Comparison of ENCODE assay signal across 23 cellular contexts in the genomic region with DNA sequence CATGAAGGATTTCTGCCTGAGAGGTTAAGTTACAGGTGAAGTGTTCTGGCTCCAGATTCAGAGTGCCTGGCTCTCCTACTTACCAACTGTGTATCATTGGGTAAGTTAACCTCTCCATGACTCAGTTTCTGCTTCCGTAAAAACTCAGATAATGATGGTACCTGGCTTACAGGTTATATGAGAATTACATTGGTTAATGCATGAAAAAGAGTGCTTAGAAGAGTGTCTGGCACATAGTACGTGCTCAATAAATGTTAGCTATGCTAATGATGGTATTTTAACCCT. TPM values are rescaled to one million over a fixed set of nuclear protein-coding genes. Genes with fewer than 3 reads are reported as not detected.
"Had no signal": no experiment of that assay in that cellular context is flagged by ENCODE, and none has a peak within 500 bp of the region (broad histone marks: within the 10 kb centered on the region; RNA-seq: fewer than 3 reads in every experiment).

No MANE protein-coding gene starts in this region.

- H3K4me3 ChIP-seq: dorsolateral prefrontal cortex, mucosa of descending colon, spleen, tibial nerve had no signal

- ATAC-seq: left colon; mucosa of descending colon; naive thymus-derived CD8-positive, alpha-beta T cell had no signal

- H3K36me3 Mint-ChIP-seq: naive thymus-derived CD8-positive, alpha-beta T cell; stimulated activated memory B cell treated with anti-CD40 and anti-IgM and Interleukin-4, amounts not matched to agents 10 μg/mL and 1 μg/mL and 100 μg/mL, for 72 hours had no signal

- H3K9me3 ChIP-seq: mucosa of descending colon, neutrophil, spleen, tibial nerve had no signal

- H3K4me3 Mint-ChIP-seq: naive thymus-derived CD8-positive, alpha-beta T cell; stimulated activated memory B cell treated with anti-CD40 and anti-IgM and Interleukin-4, amounts not matched to agents 10 μg/mL and 1 μg/mL and 100 μg/mL, for 72 hours; stimulated activated naive CD8-positive, alpha-beta T cell treated with anti-CD3 and anti-CD28 coated beads, Interleukin-15, Interleukin-2, amounts not matched to agents 100 ng/mL and 50 ng/mL, for 24 hours had no signal

- H3K36me3 ChIP-seq: neutrophil, spleen, tibial nerve had no signal

- H3K27ac Mint-ChIP-seq: naive thymus-derived CD8-positive, alpha-beta T cell; stimulated activated memory B cell treated with anti-CD40 and anti-IgM and Interleukin-4, amounts not matched to agents 10 μg/mL and 1 μg/mL and 100 μg/mL, for 72 hours; stimulated activated naive CD8-positive, alpha-beta T cell treated with anti-CD3 and anti-CD28 coated beads, Interleukin-15, Interleukin-2, amounts not matched to agents 100 ng/mL and 50 ng/mL, for 24 hours had no signal

- H3K27me3 Mint-ChIP-seq: stimulated activated naive CD8-positive, alpha-beta T cell treated with anti-CD3 and anti-CD28 coated beads, Interleukin-15, Interleukin-2, amounts not matched to agents 100 ng/mL and 50 ng/mL, for 24 hours had no signal

- H3K27me3 ChIP-seq: tibial nerve had no signal

- DNase-seq: cortex of kidney; dorsolateral prefrontal cortex; effector CD8-positive, alpha-beta T cell; foreskin melanocyte; head of caudate nucleus; hippocampal formation; left colon; mucosa of descending colon; naive thymus-derived CD8-positive, alpha-beta T cell; posterior cingulate gyrus; spleen; stimulated activated CD4-positive, alpha-beta T cell treated with anti-CD3 and anti-CD28 coated beads, Interleukin-15, amount 100 ng/mL, for 24 hours; stimulated activated CD4-positive, alpha-beta T cell treated with anti-CD3 and anti-CD28 coated beads, Interleukin-1b, Interleukin-23, amount 100 ng/mL, for 48 hours; stimulated activated CD4-positive, alpha-beta T cell treated with anti-CD3 and anti-CD28 coated beads, Interleukin-4, amount 100 ng/mL, for 24 hours had no signal

- H3K27ac ChIP-seq: dorsolateral prefrontal cortex, neutrophil, spleen had no signal

RNA-seq across cellular contexts. Expression of a gene that starts 23.8 kb away (rescaled TPM):
- total RNA-seq: kidney epithelial cell, left colon, osteocyte, sciatic nerve had no signal
- polyA plus RNA-seq: liver; naive thymus-derived CD8-positive, alpha-beta T cell; neural cell had no signal

RNA-seq across cellular contexts. Expression of a gene that starts 38.8 kb away (rescaled TPM):
- total RNA-seq: kidney epithelial cell, osteocyte had no signal
- polyA plus RNA-seq: neural cell had no signal
